In genomic region chr9:5326187-5326586, GRCh38 we compare ENCODE assay signal across 16 cellular contexts. TPM values are rescaled to one million over a fixed set of nuclear protein-coding genes. Genes with fewer than 3 reads are reported as not detected.
"Had no signal": no experiment of that assay in that cellular context is flagged by ENCODE, and none has a peak within 500 bp of the region (broad histone marks: within the 10 kb centered on the region; RNA-seq: fewer than 3 reads in every experiment).

No MANE protein-coding gene starts in this region.

- ATAC-seq: esophagus mucosa, left ventricle myocardium superior had no signal

- H3K27ac Mint-ChIP-seq: activated CD4-positive, alpha-beta T cell treated with anti-CD3 and anti-CD28 coated beads, Interleukin-2, amount 10 ng/mL, durations not matched to agents 7 days and 5 days; activated naive CD4-positive, alpha-beta T cell treated with anti-CD3 and anti-CD28 coated beads for 36 hours; stimulated activated naive CD8-positive, alpha-beta T cell treated with anti-CD3 and anti-CD28 coated beads, Interleukin-15, Interleukin-2, amounts not matched to agents 100 ng/mL and 50 ng/mL, for 24 hours had no signal

- H3K4me3 Mint-ChIP-seq: activated CD4-positive, alpha-beta T cell treated with anti-CD3 and anti-CD28 coated beads, Interleukin-2, amount 10 ng/mL, durations not matched to agents 7 days and 5 days; activated naive CD4-positive, alpha-beta T cell treated with anti-CD3 and anti-CD28 coated beads for 36 hours; stimulated activated naive CD8-positive, alpha-beta T cell treated with anti-CD3 and anti-CD28 coated beads, Interleukin-15, Interleukin-2, amounts not matched to agents 100 ng/mL and 50 ng/mL, for 24 hours had no signal

- H3K4me3 ChIP-seq: ascending aorta, prostate gland, right atrium auricular region, tibial nerve had no signal

- H3K27me3 Mint-ChIP-seq: activated CD4-positive, alpha-beta T cell treated with anti-CD3 and anti-CD28 coated beads, Interleukin-2, amount 10 ng/mL, durations not matched to agents 7 days and 5 days; stimulated activated naive CD8-positive, alpha-beta T cell treated with anti-CD3 and anti-CD28 coated beads, Interleukin-15, Interleukin-2, amounts not matched to agents 100 ng/mL and 50 ng/mL, for 24 hours had no signal

- DNase-seq: activated CD4-positive, alpha-beta T cell treated with anti-CD3 and anti-CD28 coated beads, Interleukin-2, amount 10 ng/mL, durations not matched to agents 7 days and 5 days; activated naive CD4-positive, alpha-beta T cell treated with anti-CD3 and anti-CD28 coated beads for 36 hours; cerebellar nuclear complex; cortex of kidney; left ventricle myocardium superior; stimulated activated CD4-positive, alpha-beta T cell treated with anti-CD3 and anti-CD28 coated beads, Interleukin-12 subunit alpha, Interleukin-12 subunit beta, amount 100 ng/mL, for 4 hours; stimulated activated CD4-positive, alpha-beta T cell treated with anti-CD3 and anti-CD28 coated beads, Interleukin-1b, Interleukin-23, amount 100 ng/mL, for 48 hours; T-helper 1 cell; T1000 had no signal

- H3K9me3 ChIP-seq: ascending aorta, prostate gland, right atrium auricular region, tibial nerve had no signal

- H3K4me1 ChIP-seq: ascending aorta, prostate gland, right atrium auricular region, tibial nerve had no signal

- H3K9me3 Mint-ChIP-seq: stimulated activated naive CD8-positive, alpha-beta T cell treated with anti-CD3 and anti-CD28 coated beads, Interleukin-15, Interleukin-2, amounts not matched to agents 100 ng/mL and 50 ng/mL, for 24 hours had no signal

- H3K36me3 ChIP-seq: ascending aorta, prostate gland, right atrium auricular region, tibial nerve had no signal

- H3K27me3 ChIP-seq: ascending aorta, right atrium auricular region, tibial nerve had no signal

- H3K27ac ChIP-seq: ascending aorta, prostate gland, right atrium auricular region, tibial nerve had no signal

RNA-seq across cellular contexts. Expression of gene RLN1, which starts 13.5 kb away (rescaled TPM):
- total RNA-seq: ascending aorta, esophagus mucosa, osteocyte, tibial nerve had no signal

RNA-seq across cellular contexts. Expression of gene RLN2, which starts 21.7 kb away (rescaled TPM):
- total RNA-seq: ascending aorta, esophagus mucosa, left ventricle myocardium superior, osteocyte, tibial nerve had no signal
